25 cellular contexts compared by ENCODE assay signal in genomic region chr12:32298917-32299316, GRCh38.
DNase-seq lines count a peak whose midpoint lies in the region; TF ChIP-seq lines count a peak whose summit lies in the region.
"Had no signal": no experiment of that assay in that cellular context is flagged by ENCODE, and none has a peak within 500 bp of the region (broad histone marks: within the 10 kb centered on the region; RNA-seq: fewer than 3 reads in every experiment).

No MANE protein-coding gene starts in this region.

- 57 to 60% methylated on average over 3 of the region's 3 CpGs for WGBS in GM23248 (ENCODE audit: low coverage in 1 of 2, low lambda C conversion rate in 2 of 2, missing lambda C conversion rate in 2 of 2), 2 experiments

- no peak for TF ChIP-seq CTCF in AG09309 (IDR thresholded peaks at IDR 0.05; ENCODE audit: control insufficient read depth, insufficient read depth, low read depth, low read length, missing control alignments)
- TF ChIP-seq CTCF in SU-DHL-6 (IDR thresholded peaks at IDR 0.05; ENCODE audit: insufficient read depth, low read length, poor library complexity, severe bottlenecking): no peak
- TF ChIP-seq CTCF in fibroblast of villous mesenchyme (IDR thresholded peaks at IDR 0.05; ENCODE audit: insufficient read depth, low read depth, low read length): no peak
- no peak for TF ChIP-seq CTCF in GM10266 (IDR thresholded peaks at IDR 0.05; ENCODE audit: control insufficient read depth, insufficient read depth, low read depth, missing control alignments)
- no peak for TF ChIP-seq CTCF in MM.1S (IDR thresholded peaks at IDR 0.05; ENCODE audit: low read length)

- H3F3A ChIP-seq in GM23248 (ENCODE audit: insufficient read depth): no peaks in the 10 kb centered on the region
- peaks cover 64% of the 10 kb centered on the region for H3F3A ChIP-seq in SU-DHL-6 (ENCODE audit: insufficient read depth)
- H3F3A ChIP-seq in MM.1S (ENCODE audit: insufficient read depth, low read length): no peaks in the 10 kb centered on the region

- H3K79me2 ChIP-seq in GM23248 (ENCODE audit: insufficient read depth) (peaks cover 41% of the 10 kb centered on the region), SU-DHL-6 (ENCODE audit: insufficient read depth, low read length) (peaks cover 17% of the 10 kb centered on the region; the same call in 1 of the 2 replicates), MM.1S (ENCODE audit: low read length) (no peaks in the 10 kb centered on the region)

- H3K36me3 ChIP-seq in GM23248 (ENCODE audit: low read depth) (peaks cover 7% of the 10 kb centered on the region; the same call in 1 of the 2 replicates), SU-DHL-6 (ENCODE audit: low read length) (peaks cover 3% of the 10 kb centered on the region; the same call in 1 of the 2 replicates), MM.1S (replicated peaks; ENCODE audit: insufficient read depth, low read length) (no peaks in the 10 kb centered on the region)
- H3K36me3 ChIP-seq: ovary, upper lobe of right lung had no signal

- H3K4me1 ChIP-seq in GM23248 (ENCODE audit: insufficient read depth) (no peaks in the 10 kb centered on the region), MM.1S (ENCODE audit: low read length) (0 out of 2 replicates have a peak, but pooled peaks cover 3% of the 10 kb centered on the region)
- H3K4me1 ChIP-seq: upper lobe of right lung had no signal

- DNase-seq in AG09309 (ENCODE audit: low read depth) (peak; percentile 17), GM23248 (peak; percentile 56), fibroblast of villous mesenchyme (ENCODE audit: low read depth) (peak; percentile 72), GM10266 (ENCODE audit: extremely low spot score) (no peak), MM.1S (no peak), NCI-H1417 (lab: John Stamatoyannopoulos, UW) (no peak)
- DNase-seq in activated naive CD4-positive, alpha-beta T cell treated with Interleukin-2 at 50 U/mL for 16 hours: no peak
- DNase-seq: activated CD4-positive, alpha-beta T cell treated with anti-CD3 and anti-CD28 coated beads for 36 hours; activated CD8-positive, alpha-beta memory T cell treated with anti-CD3 and anti-CD28 coated beads for 24 hours; activated naive CD4-positive, alpha-beta T cell; activated T-cell treated with anti-CD3 and anti-CD28 coated beads, Interleukin-2, amount 50 U/mL, for 4 hours; brain microvascular endothelial cell; effector memory CD4-positive, alpha-beta T cell; islet precursor cell; midbrain; natural killer cell; NCI-H1092; NCI-H2029; ovary; retina; stimulated activated CD4-positive, alpha-beta T cell treated with anti-CD3 and anti-CD28 coated beads, Interleukin-2, amount 100 ng/mL, for 24 hours; upper lobe of right lung had no signal

- H3K9me2 ChIP-seq in GM23248 (ENCODE audit: insufficient read depth): no peaks in the 10 kb centered on the region
- no peaks in the 10 kb centered on the region for H3K9me2 ChIP-seq in SU-DHL-6 (replicated peaks; ENCODE audit: insufficient read depth, low read length)
- H3K9me2 ChIP-seq in MM.1S (replicated peaks; ENCODE audit: insufficient read depth, low read length): no peaks in the 10 kb centered on the region

- in situ Hi-C loops in GM23248 (cut with MboI): no loop called here

- H4K20me1 ChIP-seq in GM23248 (ENCODE audit: insufficient read depth) (no peaks in the 10 kb centered on the region), SU-DHL-6 (ENCODE audit: low read depth, low read length) (no peaks in the 10 kb centered on the region), MM.1S (ENCODE audit: insufficient read depth, low read length) (no peaks in the 10 kb centered on the region)

- H3K27ac ChIP-seq in GM23248 (no peak overlapping the region), SU-DHL-6 (ENCODE audit: low read depth, low read length) (peak overlapping the region; percentile 93), MM.1S (ENCODE audit: low read length) (no peak overlapping the region)
- H3K27ac ChIP-seq: brain microvascular endothelial cell, HL-60, ovary, upper lobe of right lung had no signal

- no peak overlapping the region for H3K9ac ChIP-seq in GM23248
- peak overlapping the region; percentile 51 for H3K9ac ChIP-seq in SU-DHL-6 (ENCODE audit: low read length)
- H3K9ac ChIP-seq in MM.1S (ENCODE audit: low read length): no peak overlapping the region

- no peak overlapping the region for H3K4me2 ChIP-seq in GM23248 (ENCODE audit: unreplicated experiment)
- H3K4me2 ChIP-seq in SU-DHL-6 (ENCODE audit: low read depth, low read length, poor library complexity, severe bottlenecking): peak overlapping the region; percentile 47
- H3K4me2 ChIP-seq in MM.1S (ENCODE audit: low read depth, low read length): no peak overlapping the region
- H3K4me2 ChIP-seq: smooth muscle cell had no signal

- no peak overlapping the region for H2AFZ ChIP-seq in GM23248
- H2AFZ ChIP-seq in SU-DHL-6 (ENCODE audit: low read depth, low read length, severe bottlenecking): peak overlapping the region; percentile 25
- H2AFZ ChIP-seq in MM.1S (ENCODE audit: low read length): no peak overlapping the region

- H3K4me3 ChIP-seq in AG09309 (ENCODE audit: control insufficient read depth, low read depth, low read length) (no peak overlapping the region), GM23248 (no peak overlapping the region), SU-DHL-6 (ENCODE audit: insufficient read depth, low read length, poor library complexity, severe bottlenecking) (no peak overlapping the region), fibroblast of villous mesenchyme (ENCODE audit: low read depth, low read length) (no peak overlapping the region), MM.1S (ENCODE audit: low read length) (no peak overlapping the region)
- H3K4me3 ChIP-seq: ovary, smooth muscle cell, upper lobe of right lung had no signal

- H3K9me3 ChIP-seq in GM23248 (ENCODE audit: low read depth): no peaks in the 10 kb centered on the region
- no peaks in the 10 kb centered on the region for H3K9me3 ChIP-seq in SU-DHL-6 (ENCODE audit: insufficient read depth, low read length)
- no peaks in the 10 kb centered on the region for H3K9me3 ChIP-seq in MM.1S (replicated peaks; ENCODE audit: insufficient read depth, low read length)
- H3K9me3 ChIP-seq: ovary, upper lobe of right lung had no signal

- no peaks in the 10 kb centered on the region for H3K27me3 ChIP-seq in GM23248 (replicated peaks; ENCODE audit: insufficient read depth)
- H3K27me3 ChIP-seq in SU-DHL-6 (ENCODE audit: low read length): no peaks in the 10 kb centered on the region
- no peaks in the 10 kb centered on the region for H3K27me3 ChIP-seq in MM.1S (replicated peaks; ENCODE audit: insufficient read depth, low read length)
- H3K27me3 ChIP-seq: brain microvascular endothelial cell, ovary, upper lobe of right lung had no signal

Comparison
In these comparisons a context has a peak if more than half of its experiments do, and no peak if none do; other contexts are left out.
1. DNase-seq: peak in AG09309 (single experiment), GM23248 (single experiment) and fibroblast of villous mesenchyme (single experiment); none in GM10266 (single experiment), MM.1S (single experiment), NCI-H1417 (0 of 3) and activated naive CD4-positive, alpha-beta T cell treated with Interleukin-2 at 50 U/mL for 16 hours (single experiment).